Comparison of ENCODE assay signal across 1 cellular context in the genomic region with DNA sequence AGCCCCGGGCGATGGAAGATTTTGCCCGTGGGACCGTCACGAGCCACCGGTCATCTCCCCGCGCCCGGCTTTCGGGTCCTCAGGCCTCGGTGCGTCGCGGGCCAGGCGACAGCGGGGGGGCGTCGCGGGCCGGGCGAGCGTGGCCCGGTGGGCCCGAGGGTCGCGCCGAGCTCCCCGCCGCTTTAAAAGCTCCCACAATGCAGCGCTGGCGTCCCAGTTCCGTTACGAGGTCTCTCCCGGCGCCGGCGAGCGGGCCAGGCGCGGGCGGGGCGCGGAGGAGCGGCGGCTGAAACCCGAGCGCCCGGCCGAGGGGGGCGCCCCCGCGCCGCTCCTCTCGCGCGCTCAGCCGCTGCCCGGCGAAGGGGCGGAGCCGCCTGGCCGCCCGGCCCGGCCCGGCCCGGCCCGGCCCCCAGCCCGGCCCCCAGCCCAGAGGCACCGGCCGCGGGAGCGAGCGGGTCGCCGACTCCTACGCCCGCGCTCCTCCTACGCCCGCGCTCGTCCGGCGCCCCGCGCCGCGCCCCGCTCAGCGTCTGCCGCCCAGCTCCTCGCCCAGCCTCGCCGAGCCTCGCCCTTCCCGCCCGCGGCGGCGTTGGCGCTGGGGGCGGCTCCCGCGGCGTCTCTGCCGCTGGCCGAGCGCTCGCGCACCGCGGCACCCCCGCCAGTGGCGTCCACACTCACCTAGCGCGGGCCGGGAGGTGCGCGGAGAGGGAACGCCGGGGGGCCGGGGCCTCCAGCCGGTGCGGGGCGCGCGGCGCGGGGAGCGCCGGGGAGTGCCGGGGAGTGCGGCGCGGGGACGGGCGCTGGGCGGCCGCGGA.
TF ChIP-seq lines count a peak whose summit lies in the region.

A gene with protein sequence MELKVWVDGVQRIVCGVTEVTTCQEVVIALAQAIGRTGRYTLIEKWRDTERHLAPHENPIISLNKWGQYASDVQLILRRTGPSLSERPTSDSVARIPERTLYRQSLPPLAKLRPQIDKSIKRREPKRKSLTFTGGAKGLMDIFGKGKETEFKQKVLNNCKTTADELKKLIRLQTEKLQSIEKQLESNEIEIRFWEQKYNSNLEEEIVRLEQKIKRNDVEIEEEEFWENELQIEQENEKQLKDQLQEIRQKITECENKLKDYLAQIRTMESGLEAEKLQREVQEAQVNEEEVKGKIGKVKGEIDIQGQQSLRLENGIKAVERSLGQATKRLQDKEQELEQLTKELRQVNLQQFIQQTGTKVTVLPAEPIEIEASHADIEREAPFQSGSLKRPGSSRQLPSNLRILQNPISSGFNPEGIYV (plus strand): TSS at position 429 of the 815 bp plus-strand sequence. CDS start 96,662 bp downstream, outside the sequence.

TF ChIP-seq in IMR-90, 13 proteins besides CTCF, POLR2A, EP300 and RAD21 (continued from another document):
- TF ChIP-seq BHLHE40 (IDR thresholded peaks at IDR 0.05; ENCODE audit: low read depth, low read length) (peak; percentile 5; the same call in 1 of the 2 replicates), RFX5 (IDR thresholded peaks at IDR 0.05; ENCODE audit: low read depth, low read length) (no peak), MAZ (IDR thresholded peaks at IDR 0.05; ENCODE audit: borderline replicate concordance, low read depth, low read length) (peak; percentile 94), MAFK (IDR thresholded peaks at IDR 0.05; ENCODE audit: low read depth, low read length) (no peak), CEBPB (IDR thresholded peaks at IDR 0.05; ENCODE audit: low read depth, low read length) (no peak), NFE2L2 (IDR thresholded peaks at IDR 0.05; ENCODE audit: low read depth, low read length) (no peak), SMC3 (IDR thresholded peaks at IDR 0.05; ENCODE audit: low read depth, low read length) (no peak; the same call in 1 of the 2 replicates), CHD1 (IDR thresholded peaks at IDR 0.05; ENCODE audit: low read depth, low read length) (no peak), MXI1 (IDR thresholded peaks at IDR 0.05; ENCODE audit: borderline replicate concordance, low read depth, low read length) (no peak), RCOR1 (IDR thresholded peaks at IDR 0.05; ENCODE audit: insufficient replicate concordance, low read length) (no peak), USF2 (IDR thresholded peaks at IDR 0.05; ENCODE audit: low read depth, low read length) (no peak; the same call in 1 of the 2 replicates)
- TF ChIP-seq, protein P1, sequence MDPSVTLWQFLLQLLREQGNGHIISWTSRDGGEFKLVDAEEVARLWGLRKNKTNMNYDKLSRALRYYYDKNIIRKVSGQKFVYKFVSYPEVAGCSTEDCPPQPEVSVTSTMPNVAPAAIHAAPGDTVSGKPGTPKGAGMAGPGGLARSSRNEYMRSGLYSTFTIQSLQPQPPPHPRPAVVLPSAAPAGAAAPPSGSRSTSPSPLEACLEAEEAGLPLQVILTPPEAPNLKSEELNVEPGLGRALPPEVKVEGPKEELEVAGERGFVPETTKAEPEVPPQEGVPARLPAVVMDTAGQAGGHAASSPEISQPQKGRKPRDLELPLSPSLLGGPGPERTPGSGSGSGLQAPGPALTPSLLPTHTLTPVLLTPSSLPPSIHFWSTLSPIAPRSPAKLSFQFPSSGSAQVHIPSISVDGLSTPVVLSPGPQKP (IDR thresholded peaks at IDR 0.05; ENCODE audit: borderline replicate concordance, low read depth, low read length): no peak
TF ChIP-seq in IMR-90: peak in this region for 2.
